3 cellular contexts compared by ENCODE assay signal in genomic region chr7:123431075-123431614, GRCh38.
TF ChIP-seq lines count a peak whose summit lies in the region.

No MANE protein-coding gene starts in this region.

TF ChIP-seq in GM23338, 12 proteins besides CTCF, POLR2A, EP300 and RAD21 (continued from another document):
- TF ChIP-seq, protein P1, sequence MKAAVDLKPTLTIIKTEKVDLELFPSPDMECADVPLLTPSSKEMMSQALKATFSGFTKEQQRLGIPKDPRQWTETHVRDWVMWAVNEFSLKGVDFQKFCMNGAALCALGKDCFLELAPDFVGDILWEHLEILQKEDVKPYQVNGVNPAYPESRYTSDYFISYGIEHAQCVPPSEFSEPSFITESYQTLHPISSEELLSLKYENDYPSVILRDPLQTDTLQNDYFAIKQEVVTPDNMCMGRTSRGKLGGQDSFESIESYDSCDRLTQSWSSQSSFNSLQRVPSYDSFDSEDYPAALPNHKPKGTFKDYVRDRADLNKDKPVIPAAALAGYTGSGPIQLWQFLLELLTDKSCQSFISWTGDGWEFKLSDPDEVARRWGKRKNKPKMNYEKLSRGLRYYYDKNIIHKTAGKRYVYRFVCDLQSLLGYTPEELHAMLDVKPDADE (IDR thresholded peaks at IDR 0.05): no peak
- TF ChIP-seq ZNF331 (CRISPR knock-in tag; IDR thresholded peaks at IDR 0.05; ENCODE audit: low read depth): peak; percentile 27; the same call in 1 of the 2 replicates

TF ChIP-seq in HCT116, 20 proteins besides CTCF, POLR2A, EP300 and RAD21 (continued from another document):
- no peak for TF ChIP-seq SIN3A (IDR thresholded peaks at IDR 0.05; ENCODE audit: low read depth)
- TF ChIP-seq FOSL1 (IDR thresholded peaks at IDR 0.05; ENCODE audit: low read depth): no peak
- TF ChIP-seq, protein P2, sequence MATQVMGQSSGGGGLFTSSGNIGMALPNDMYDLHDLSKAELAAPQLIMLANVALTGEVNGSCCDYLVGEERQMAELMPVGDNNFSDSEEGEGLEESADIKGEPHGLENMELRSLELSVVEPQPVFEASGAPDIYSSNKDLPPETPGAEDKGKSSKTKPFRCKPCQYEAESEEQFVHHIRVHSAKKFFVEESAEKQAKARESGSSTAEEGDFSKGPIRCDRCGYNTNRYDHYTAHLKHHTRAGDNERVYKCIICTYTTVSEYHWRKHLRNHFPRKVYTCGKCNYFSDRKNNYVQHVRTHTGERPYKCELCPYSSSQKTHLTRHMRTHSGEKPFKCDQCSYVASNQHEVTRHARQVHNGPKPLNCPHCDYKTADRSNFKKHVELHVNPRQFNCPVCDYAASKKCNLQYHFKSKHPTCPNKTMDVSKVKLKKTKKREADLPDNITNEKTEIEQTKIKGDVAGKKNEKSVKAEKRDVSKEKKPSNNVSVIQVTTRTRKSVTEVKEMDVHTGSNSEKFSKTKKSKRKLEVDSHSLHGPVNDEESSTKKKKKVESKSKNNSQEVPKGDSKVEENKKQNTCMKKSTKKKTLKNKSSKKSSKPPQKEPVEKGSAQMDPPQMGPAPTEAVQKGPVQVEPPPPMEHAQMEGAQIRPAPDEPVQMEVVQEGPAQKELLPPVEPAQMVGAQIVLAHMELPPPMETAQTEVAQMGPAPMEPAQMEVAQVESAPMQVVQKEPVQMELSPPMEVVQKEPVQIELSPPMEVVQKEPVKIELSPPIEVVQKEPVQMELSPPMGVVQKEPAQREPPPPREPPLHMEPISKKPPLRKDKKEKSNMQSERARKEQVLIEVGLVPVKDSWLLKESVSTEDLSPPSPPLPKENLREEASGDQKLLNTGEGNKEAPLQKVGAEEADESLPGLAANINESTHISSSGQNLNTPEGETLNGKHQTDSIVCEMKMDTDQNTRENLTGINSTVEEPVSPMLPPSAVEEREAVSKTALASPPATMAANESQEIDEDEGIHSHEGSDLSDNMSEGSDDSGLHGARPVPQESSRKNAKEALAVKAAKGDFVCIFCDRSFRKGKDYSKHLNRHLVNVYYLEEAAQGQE (IDR thresholded peaks at IDR 0.05; ENCODE audit: low read depth): no peak
- TF ChIP-seq, protein P3, sequence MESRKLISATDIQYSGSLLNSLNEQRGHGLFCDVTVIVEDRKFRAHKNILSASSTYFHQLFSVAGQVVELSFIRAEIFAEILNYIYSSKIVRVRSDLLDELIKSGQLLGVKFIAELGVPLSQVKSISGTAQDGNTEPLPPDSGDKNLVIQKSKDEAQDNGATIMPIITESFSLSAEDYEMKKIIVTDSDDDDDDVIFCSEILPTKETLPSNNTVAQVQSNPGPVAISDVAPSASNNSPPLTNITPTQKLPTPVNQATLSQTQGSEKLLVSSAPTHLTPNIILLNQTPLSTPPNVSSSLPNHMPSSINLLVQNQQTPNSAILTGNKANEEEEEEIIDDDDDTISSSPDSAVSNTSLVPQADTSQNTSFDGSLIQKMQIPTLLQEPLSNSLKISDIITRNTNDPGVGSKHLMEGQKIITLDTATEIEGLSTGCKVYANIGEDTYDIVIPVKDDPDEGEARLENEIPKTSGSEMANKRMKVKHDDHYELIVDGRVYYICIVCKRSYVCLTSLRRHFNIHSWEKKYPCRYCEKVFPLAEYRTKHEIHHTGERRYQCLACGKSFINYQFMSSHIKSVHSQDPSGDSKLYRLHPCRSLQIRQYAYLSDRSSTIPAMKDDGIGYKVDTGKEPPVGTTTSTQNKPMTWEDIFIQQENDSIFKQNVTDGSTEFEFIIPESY (IDR thresholded peaks at IDR 0.05; ENCODE audit: extremely low read depth, insufficient replicate concordance, low read length): no peak
- TF ChIP-seq CBX3 (IDR thresholded peaks at IDR 0.05; ENCODE audit: low read depth): no peak
- TF ChIP-seq ELF1 (IDR thresholded peaks at IDR 0.05; ENCODE audit: borderline replicate concordance, low read depth): no peak
- TF ChIP-seq POLR2AphosphoS5 (IDR thresholded peaks at IDR 0.05; ENCODE audit: low read depth, low read length): peak; percentile 38; the same call in 1 of the 2 replicates

TF ChIP-seq in H1, 55 proteins besides CTCF, POLR2A, EP300 and RAD21:
- peak; percentile 100 for TF ChIP-seq TAF7 (optimal IDR thresholded peaks at IDR 0.05; ENCODE audit: borderline replicate concordance, low read depth, low read length)
- TF ChIP-seq POLR2AphosphoS5 (IDR thresholded peaks at IDR 0.05; ENCODE audit: low read depth, low read length): peak; percentile 91
- TF ChIP-seq, protein P4, sequence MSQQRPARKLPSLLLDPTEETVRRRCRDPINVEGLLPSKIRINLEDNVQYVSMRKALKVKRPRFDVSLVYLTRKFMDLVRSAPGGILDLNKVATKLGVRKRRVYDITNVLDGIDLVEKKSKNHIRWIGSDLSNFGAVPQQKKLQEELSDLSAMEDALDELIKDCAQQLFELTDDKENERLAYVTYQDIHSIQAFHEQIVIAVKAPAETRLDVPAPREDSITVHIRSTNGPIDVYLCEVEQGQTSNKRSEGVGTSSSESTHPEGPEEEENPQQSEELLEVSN (IDR thresholded peaks at IDR 0.05): no peak
- peak; percentile 97 for TF ChIP-seq GTF2F1 (IDR thresholded peaks at IDR 0.05; ENCODE audit: borderline replicate concordance, low read depth, low read length)
- TF ChIP-seq HDAC6 (IDR thresholded peaks at IDR 0.05; ENCODE audit: low read depth, low read length): no peak
- peak; percentile 96 for TF ChIP-seq TBP (IDR thresholded peaks at IDR 0.05; ENCODE audit: low read depth, low read length)
- TF ChIP-seq SP1 (IDR thresholded peaks at IDR 0.05; ENCODE audit: low read depth, low read length): peak; percentile 46; the same call in 1 of the 2 replicates
- TF ChIP-seq EGR1 (IDR thresholded peaks at IDR 0.05; ENCODE audit: borderline replicate concordance, low read depth, low read length): peak; percentile 46; the same call in 1 of the 2 replicates
- TF ChIP-seq TEAD4 (IDR thresholded peaks at IDR 0.05; ENCODE audit: low read depth, low read length): no peak
TF ChIP-seq in H1: peak in this region for 6.
